ENCODE assay signal across 8 cellular contexts in the genomic region with DNA sequence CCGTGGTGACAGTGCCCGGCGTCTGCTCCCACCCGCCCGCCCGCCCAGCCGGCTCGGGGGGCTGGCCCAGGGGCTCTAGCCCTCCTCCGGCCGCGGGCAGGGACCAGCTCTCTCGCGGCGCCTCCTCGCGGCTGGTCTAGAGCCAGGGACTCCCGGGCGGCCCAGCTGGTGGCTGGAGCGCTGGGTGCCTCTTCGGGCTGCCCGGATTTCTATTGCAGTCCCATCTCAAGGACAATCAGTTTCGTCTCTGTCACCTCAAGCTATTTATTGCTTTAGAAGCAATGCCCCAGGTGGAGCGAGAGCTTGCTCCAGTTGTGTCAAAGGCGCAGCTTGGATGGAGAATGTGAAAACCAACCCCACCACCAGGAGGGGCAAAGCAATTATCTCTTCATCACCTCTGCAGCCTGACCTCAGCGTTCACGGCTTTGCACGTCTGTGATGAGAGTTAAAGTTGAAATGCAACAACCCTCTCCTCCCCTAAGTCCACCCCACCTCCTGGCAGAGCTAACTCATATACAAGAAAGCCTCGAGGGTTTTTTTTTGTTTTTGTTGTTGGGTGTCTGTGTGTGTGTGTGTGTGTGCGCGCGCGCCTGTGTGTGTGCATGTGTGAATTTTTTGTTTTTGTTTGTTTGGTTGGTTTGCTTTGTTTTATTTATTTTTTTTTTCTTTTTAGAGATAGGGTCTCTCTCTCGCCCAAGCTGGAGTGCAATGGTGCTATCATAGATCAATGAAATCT. TPM values are rescaled to one million over a fixed set of nuclear protein-coding genes. Genes with fewer than 3 reads are reported as not detected.
A peak's percentile ranks its signal among the peaks of the same experiment; 100 is the strongest.
DNase-seq lines count a peak whose midpoint lies in the region; TF ChIP-seq lines count a peak whose summit lies in the region.

A gene (minus strand): TSS at position 24 of the 736 bp plus-strand sequence. CDS start 151 bp downstream, outside the sequence.

- peaks cover 0 to 25% (median 0%) of the 10 kb centered on the region in 3 donors for H3K4me1 ChIP-seq in esophagus squamous epithelium
- peaks cover 3 to 6% of the 10 kb centered on the region in 2 experiments for H3K4me1 ChIP-seq in neutrophil (ENCODE audit: control insufficient read depth in 1 of 2, insufficient read depth in 1 of 2, low read depth in 1 of 2, low read length in 1 of 2)

- no peak for TF ChIP-seq POLR2A in esophagus squamous epithelium (IDR thresholded peaks at IDR 0.05)

- intact Hi-C loops in esophagus squamous epithelium (cut with DNase I), result no loop called here

- H3K27ac ChIP-seq in esophagus squamous epithelium (peak within 1 kb of the TSS; percentile 40 to 88 (median 72)), neutrophil (no peak within 1 kb of the TSS)

- H3K36me3 ChIP-seq in esophagus squamous epithelium (no peaks in the 10 kb centered on the region), neutrophil (no peaks in the 10 kb centered on the region)

- WGBS in esophagus squamous epithelium, 2 donors, result 41 to 43% methylated on average over 9 to 12 of the region's 33 CpGs

- H3K4me3 ChIP-seq in esophagus squamous epithelium (peak within 1 kb of the TSS; percentile 35 to 65 (median 47)), neutrophil (ENCODE audit: low read depth in 1 of 2, low read length in 1 of 2) (peak within 1 kb of the TSS; percentile 25 to 27)

- H3K27me3 ChIP-seq in esophagus squamous epithelium (peaks cover 0 to 40% (median 4%) of the 10 kb centered on the region in 4 donors), neutrophil (peaks cover 93% of the 10 kb centered on the region)

- DNase-seq in DMS114 treated with DMSO at 0.1 percent for 48 hours (lab: John Stamatoyannopoulos, UW; ENCODE audit: unreplicated experiment), result peak; percentile 40
- DNase-seq in NCI-H1105 (lab: John Stamatoyannopoulos, UW), result peak; percentile 33
- DNase-seq in esophagus squamous epithelium (lab: John Stamatoyannopoulos, UW), result no peak
- DNase-seq in DMS153 treated with DMSO at 0.1 percent for 48 hours (lab: John Stamatoyannopoulos, UW; ENCODE audit: unreplicated experiment), result no peak
- DNase-seq in stimulated activated CD4-positive, alpha-beta T cell treated with anti-CD3 and anti-CD28 coated beads, Interleukin-2, amount 100 ng/mL, for 24 hours, result no peak
- no peak for DNase-seq in NCI-H446 treated with DMSO at 0.1 percent for 48 hours (lab: John Stamatoyannopoulos, UW)
- DNase-seq in NCI-H187 (lab: John Stamatoyannopoulos, UW), result no peak

- no peaks in the 10 kb centered on the region for H3K9me3 ChIP-seq in esophagus squamous epithelium
- no peaks in the 10 kb centered on the region for H3K9me3 ChIP-seq in neutrophil

- TF ChIP-seq CTCF in esophagus squamous epithelium (IDR thresholded peaks at IDR 0.05), result peak in 4 of 6 experiments; percentile 21 to 40 (median 30)
- no peak for TF ChIP-seq CTCF in neutrophil (IDR thresholded peaks at IDR 0.05)

RNA-seq across cellular contexts. Expression of the gene that starts here (rescaled TPM):
- total RNA-seq in esophagus squamous epithelium, result 10 to 100 TPM in 2 of 4 donors, 1 to 10 TPM in 2; 1.0 to 22.5 (median 7.5) TPM

Comparison
In these comparisons a context has a peak if more than half of its experiments do, and no peak if none do; other contexts are left out.
1. DNase-seq: peak in DMS114 treated with DMSO at 0.1 percent for 48 hours (single experiment) and NCI-H1105 (single experiment); none in esophagus squamous epithelium (single experiment), DMS153 treated with DMSO at 0.1 percent for 48 hours (single experiment), stimulated activated CD4-positive, alpha-beta T cell treated with anti-CD3 and anti-CD28 coated beads, Interleukin-2, amount 100 ng/mL, for 24 hours (0 of 2), NCI-H446 treated with DMSO at 0.1 percent for 48 hours (single experiment) and NCI-H187 (0 of 2).